Comparison of ENCODE assay signal across 21 cellular contexts in genomic region chr6:38459291-38459690, GRCh38.
DNase-seq lines count a peak whose midpoint lies in the region; ATAC-seq and TF ChIP-seq lines count a peak whose summit lies in the region.
"Had no signal": no experiment of that assay in that cellular context is flagged by ENCODE, and none has a peak within 500 bp of the region (broad histone marks: within the 10 kb centered on the region; RNA-seq: fewer than 3 reads in every experiment).

No MANE protein-coding gene starts in this region.

- H3K9me3 Mint-ChIP-seq in activated naive CD4-positive, alpha-beta T cell treated with anti-CD3 and anti-CD28 coated beads, Interleukin-2, amount 10 ng/mL, durations not matched to agents 7 days and 5 days = peaks cover 4% of the 10 kb centered on the region

- no peak for TF ChIP-seq CTCF in lower lobe of right lung (IDR thresholded peaks at IDR 0.05)

- H3K27me3 ChIP-seq in lower lobe of right lung (ENCODE audit: low read depth) = no peaks in the 10 kb centered on the region
- H3K27me3 ChIP-seq: BLaER1, tibial artery had no signal

- no peak overlapping the region for H3K27ac Mint-ChIP-seq in activated naive CD4-positive, alpha-beta T cell treated with anti-CD3 and anti-CD28 coated beads, Interleukin-2, amount 10 ng/mL, durations not matched to agents 7 days and 5 days
- H3K27ac Mint-ChIP-seq: activated T-helper 2 cell treated with anti-CD3 and anti-CD28 coated beads, Interferon-gamma antibody, Interleukin-2, Interleukin-4, amounts not matched to agents 10 μg/mL and 5 μg/mL and 100 μg/mL, durations not matched to agents 14 hours and 24 hours and 36 hours; IgD-negative memory B cell; nephron had no signal

- peak; percentile 11 for DNase-seq in H4 (ENCODE audit: low spot score)
- peak; percentile 11 for DNase-seq in RKO (ENCODE audit: low spot score)
- peak; percentile 18 for DNase-seq in fibroblast of gingiva (ENCODE audit: low read depth)
- peak; percentile 15 for DNase-seq in skeletal muscle cell (ENCODE audit: low read depth)
- DNase-seq in SKM-1 treated with dmso at 0.1 percent for 144 hours (lab: John Stamatoyannopoulos, UW; ENCODE audit: unreplicated experiment) = no peak
- no peak for DNase-seq in activated naive CD4-positive, alpha-beta T cell treated with anti-CD3 and anti-CD28 coated beads, Interleukin-2, amount 10 ng/mL, durations not matched to agents 7 days and 5 days
- no peak for DNase-seq in lower lobe of right lung
- DNase-seq: foreskin melanocyte; H9; kidney glomerular epithelial cell; NCI-H1694 treated with DMSO at 0.1 percent for 48 hours; NCI-H446; posterior cingulate gyrus; stimulated activated CD4-positive, alpha-beta T cell treated with anti-CD3 and anti-CD28 coated beads, Interleukin-1b, Interleukin-23, amount 100 ng/mL, for 48 hours; stimulated activated naive CD4-positive, alpha-beta T cell; SW 1271; tibial artery had no signal

- no peak overlapping the region for H3K4me3 Mint-ChIP-seq in activated naive CD4-positive, alpha-beta T cell treated with anti-CD3 and anti-CD28 coated beads, Interleukin-2, amount 10 ng/mL, durations not matched to agents 7 days and 5 days
- H3K4me3 Mint-ChIP-seq: H9, IgD-negative memory B cell, nephron had no signal

- ATAC-seq in lower lobe of right lung = no peak

- H3K4me3 ChIP-seq in skeletal muscle cell (ENCODE audit: low read depth, low read length) = no peak overlapping the region
- no peak overlapping the region for H3K4me3 ChIP-seq in lower lobe of right lung
- H3K4me3 ChIP-seq: BLaER1, tibial artery had no signal

- H3K9me3 ChIP-seq in lower lobe of right lung = no peaks in the 10 kb centered on the region

- no peaks in the 10 kb centered on the region for H3K4me1 Mint-ChIP-seq in activated naive CD4-positive, alpha-beta T cell treated with anti-CD3 and anti-CD28 coated beads, Interleukin-2, amount 10 ng/mL, durations not matched to agents 7 days and 5 days
- H3K4me1 Mint-ChIP-seq: nephron had no signal

- no peak overlapping the region for H3K27ac ChIP-seq in lower lobe of right lung
- H3K27ac ChIP-seq: BLaER1, tibial artery had no signal

- no peaks in the 10 kb centered on the region for H3K36me3 Mint-ChIP-seq in activated naive CD4-positive, alpha-beta T cell treated with anti-CD3 and anti-CD28 coated beads, Interleukin-2, amount 10 ng/mL, durations not matched to agents 7 days and 5 days

- H3K27me3 Mint-ChIP-seq in activated naive CD4-positive, alpha-beta T cell treated with anti-CD3 and anti-CD28 coated beads, Interleukin-2, amount 10 ng/mL, durations not matched to agents 7 days and 5 days = no peaks in the 10 kb centered on the region
- H3K27me3 Mint-ChIP-seq: IgD-negative memory B cell had no signal

- intact Hi-C loops in lower lobe of right lung (cut with DNase I) = no loop called here

- H3K36me3 ChIP-seq in lower lobe of right lung = no peaks in the 10 kb centered on the region
- H3K36me3 ChIP-seq: BLaER1, tibial artery had no signal

- H3K4me1 ChIP-seq in lower lobe of right lung = no peaks in the 10 kb centered on the region
- H3K4me1 ChIP-seq: BLaER1, tibial artery had no signal

- CTCF ChIA-PET in activated naive CD4-positive, alpha-beta T cell treated with anti-CD3 and anti-CD28 coated beads, Interleukin-2, amount 10 ng/mL, durations not matched to agents 7 days and 5 days (lab: Charles Lee) = no interaction called here

Comparison
In these comparisons a context has a peak if more than half of its experiments do, and no peak if none do; other contexts are left out.
1. DNase-seq: peak in H4 (single experiment), RKO (single experiment), fibroblast of gingiva (single experiment) and skeletal muscle cell (single experiment); none in SKM-1 treated with dmso at 0.1 percent for 144 hours (single experiment), activated naive CD4-positive, alpha-beta T cell treated with anti-CD3 and anti-CD28 coated beads, Interleukin-2, amount 10 ng/mL, durations not matched to agents 7 days and 5 days (single experiment) and lower lobe of right lung (single experiment).